Comparison of ENCODE assay signal across 32 cellular contexts in the genomic region with DNA sequence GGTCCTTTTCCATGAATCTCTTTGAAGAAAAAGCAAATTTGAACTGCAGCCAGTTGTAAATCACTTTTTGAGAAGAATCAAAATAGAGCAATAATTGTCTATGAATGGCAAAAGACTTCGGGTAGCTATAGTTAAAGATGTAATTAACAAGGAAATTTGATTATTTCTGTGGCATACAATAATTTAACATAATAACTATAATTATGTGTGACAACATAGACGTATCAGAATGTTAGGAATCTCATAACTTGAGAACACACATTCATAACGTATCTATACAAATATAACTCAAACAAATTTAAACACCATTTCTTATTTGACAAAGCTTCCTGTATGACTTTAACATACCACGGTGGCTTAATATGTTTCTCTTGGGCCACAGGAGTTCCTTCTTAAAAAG. TPM values are rescaled to one million over a fixed set of nuclear protein-coding genes. Genes with fewer than 3 reads are reported as not detected.
"Had no signal": no experiment of that assay in that cellular context is flagged by ENCODE, and none has a peak within 500 bp of the region (broad histone marks: within the 10 kb centered on the region; RNA-seq: fewer than 3 reads in every experiment).

No MANE protein-coding gene starts in this region.

- ATAC-seq: activated naive CD4-positive, alpha-beta T cell treated with anti-CD3 and anti-CD28 coated beads, Interleukin-2, amount 50 U/mL, for 72 hours; activated naive CD8-positive, alpha-beta T cell treated with anti-CD3 and anti-CD28 coated beads, Interleukin-2, amount 50 U/mL, for 24 hours; activated T-cell treated with anti-CD3 and anti-CD28 coated beads, Interleukin-2, amount 50 U/mL, for 4 hours; activated T-cell treated with anti-CD3 and anti-CD28 coated beads, Interleukin-2, amount 50 U/mL, for 72 hours; activated T-helper 17 cell treated with anti-CD3 and anti-CD28 coated beads, Interleukin-2, amount 50 U/mL, for 72 hours; body of pancreas had no signal

- H3K27me3 ChIP-seq: adrenal gland, ascending aorta, body of pancreas, breast epithelium had no signal

- H3K36me3 ChIP-seq: adrenal gland, ascending aorta, brain microvascular endothelial cell, breast epithelium, cardiac muscle cell had no signal

- DNase-seq: activated effector memory CD4-positive, alpha-beta T cell treated with anti-CD3 and anti-CD28 coated beads, Interleukin-2, amount 50 U/mL, for 16 hours; activated effector memory CD4-positive, alpha-beta T cell treated with Interleukin-2 at 50 U/mL for 16 hours; activated gamma-delta T cell; activated gamma-delta T cell treated with Interleukin-2 at 50 U/mL for 16 hours; activated naive CD4-positive, alpha-beta T cell; activated naive CD4-positive, alpha-beta T cell treated with anti-CD3 and anti-CD28 coated beads for 36 hours; activated naive CD4-positive, alpha-beta T cell treated with anti-CD3 and anti-CD28 coated beads, Interleukin-2, amount 10 ng/mL, durations not matched to agents 7 days and 5 days; activated naive CD4-positive, alpha-beta T cell treated with anti-CD3 and anti-CD28 coated beads, Interleukin-2, amount 50 U/mL, for 16 hours; activated naive CD4-positive, alpha-beta T cell treated with Interleukin-2 at 50 U/mL for 16 hours; activated naive CD8-positive, alpha-beta T cell treated with anti-CD3 and anti-CD28 coated beads for 36 hours; activated naive CD8-positive, alpha-beta T cell treated with anti-CD3 and anti-CD28 coated beads, Interleukin-2, amount 10 ng/mL, durations not matched to agents 7 days and 5 days; activated naive CD8-positive, alpha-beta T cell treated with anti-CD3 and anti-CD28 coated beads, Interleukin-2, amount 50 U/mL, for 24 hours; activated T-cell treated with anti-CD3 and anti-CD28 coated beads, Interleukin-2, amount 50 U/mL, for 1 hour; activated T-cell treated with anti-CD3 and anti-CD28 coated beads, Interleukin-2, amount 50 U/mL, for 24 hours; activated T-cell treated with anti-CD3 and anti-CD28 coated beads, Interleukin-2, amount 50 U/mL, for 4 hours; activated T-cell treated with anti-CD3 and anti-CD28 coated beads, Interleukin-2, amount 50 U/mL, for 48 hours; activated T-cell treated with anti-CD3 and anti-CD28 coated beads, Interleukin-2, amount 50 U/mL, for 72 hours; adrenal gland; amniotic stem cell; amygdala; anterior cingulate cortex; body of pancreas; brain microvascular endothelial cell; caudate nucleus; central memory CD4-positive, alpha-beta T cell; cerebellar nuclear complex had no signal

- H3K27ac ChIP-seq: adrenal gland, ascending aorta, body of pancreas, brain microvascular endothelial cell, breast epithelium, cardiac muscle cell had no signal

- H3K4me3 ChIP-seq: adrenal gland, ascending aorta, body of pancreas, breast epithelium, cardiac muscle cell had no signal

- H3K4me1 ChIP-seq: adrenal gland, ascending aorta, body of pancreas, breast epithelium had no signal

- H3K9me3 ChIP-seq: adrenal gland, ascending aorta, body of pancreas, breast epithelium had no signal

RNA-seq across cellular contexts. Expression of a gene that starts 36.0 kb away (rescaled TPM):
- total RNA-seq: activated T-helper 2 cell treated with anti-CD3 and anti-CD28 coated beads, Interferon-gamma antibody, Interleukin-2, Interleukin-4, amounts not matched to agents 10 μg/mL and 5 μg/mL and 100 μg/mL, durations not matched to agents 14 hours and 24 hours and 36 hours; ascending aorta had no signal
